ENCODE assay signal across 11 cellular contexts in the genomic region with DNA sequence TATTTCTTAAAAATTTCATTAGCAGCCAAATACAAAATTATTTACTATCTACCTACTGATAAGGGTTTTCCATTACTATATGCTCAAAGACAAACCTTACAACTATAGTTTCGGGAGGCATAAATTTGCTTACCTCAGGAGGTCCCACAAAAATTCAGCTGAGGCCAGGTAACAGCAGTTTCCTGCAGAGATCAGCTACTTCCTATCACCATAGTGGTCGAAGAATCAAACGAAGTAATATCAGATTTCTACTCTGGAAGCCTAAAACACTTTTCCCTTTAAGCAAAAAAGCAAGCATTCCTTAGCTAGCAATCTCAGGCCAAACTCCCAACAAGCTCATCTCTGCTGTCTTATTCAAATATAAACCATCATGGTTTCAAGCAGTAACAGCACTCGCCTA. TPM values are rescaled to one million over a fixed set of nuclear protein-coding genes. Genes with fewer than 3 reads are reported as not detected.
DNase-seq lines count a peak whose midpoint lies in the region; ATAC-seq, FAIRE-seq and TF ChIP-seq lines count a peak whose summit lies in the region.
"Had no signal": no experiment of that assay in that cellular context is flagged by ENCODE, and none has a peak within 500 bp of the region (broad histone marks: within the 10 kb centered on the region; RNA-seq: fewer than 3 reads in every experiment).

No MANE protein-coding gene starts in this region.

- no peak for FAIRE-seq in K562 (lab: Jason Lieb, UNC)

- DNase-seq in heart right ventricle (no peak), left ventricle myocardium superior (no peak), K562 (ENCODE audit: extremely low read depth in 1 of 4, low spot score in 3 of 4) (no peak), memory B cell (ENCODE audit: low spot score in 2 of 2) (no peak), vagina (ENCODE audit: extremely low spot score in 2 of 2) (no peak), left lobe of liver (ENCODE audit: low spot score) (no peak)
- DNase-seq: activated CD4-positive, alpha-beta T cell treated with anti-CD3 and anti-CD28 coated beads for 1 hour; DMS79; retina had no signal

- H3K9me3 Mint-ChIP-seq in memory B cell = no peaks in the 10 kb centered on the region

- peaks cover 7% of the 10 kb centered on the region for H3K36me3 Mint-ChIP-seq in memory B cell

- POLR2A ChIA-PET in K562 (lab: Yijun Ruan, JAX) = interaction anchor here (0.9 to 3.0 kb wide), 6 partner anchors 9 to 35 kb away, joined by 3 to 16 read pairs (median 6); no protein-coding TSS in a partner anchor

- no peak for TF ChIP-seq EP300 in K562 (IDR thresholded peaks at IDR 0.05; ENCODE audit: low read length)

- H3K4me3 Mint-ChIP-seq in memory B cell = peak overlapping the region; percentile 62

- TF ChIP-seq CTCF in heart right ventricle (IDR thresholded peaks at IDR 0.05) (no peak), K562 (IDR thresholded peaks at IDR 0.05 in 2 of 3, conservative IDR thresholded peaks at IDR 0.05 in 1 of 3; ENCODE audit: insufficient read depth in 2 of 3, low read depth in 1 of 3, low read length in 3 of 3) (no peak), vagina (IDR thresholded peaks at IDR 0.05) (no peak)

- H3K36me3 ChIP-seq in heart right ventricle = peaks cover 0 to 5% (median 0%) of the 10 kb centered on the region in 9 donors
- peaks cover 54% of the 10 kb centered on the region for H3K36me3 ChIP-seq in K562 (ENCODE audit: control insufficient read depth, insufficient read depth, low read length)
- H3K36me3 ChIP-seq in vagina = no peaks in the 10 kb centered on the region

- peaks cover 2% of the 10 kb centered on the region for H3K9me1 ChIP-seq in K562 (ENCODE audit: control insufficient read depth, insufficient read depth, low read length)

- CTCF ChIA-PET in K562 (lab: Yijun Ruan, JAX; ENCODE audit: low intra/inter-chr PET ratio) = no interaction called here

- in situ Hi-C loops in K562 (cut with MboI) = no loop called here

- peak overlapping the region; percentile 5 for H3K27ac Mint-ChIP-seq in memory B cell

- H3K27ac ChIP-seq in heart right ventricle (peak overlapping the region in 4 of 10 donors; percentile 4 to 96 (median 10)), K562 (ENCODE audit: extremely low read depth, low read depth, low read length) (peak overlapping the region; percentile 61), vagina (peak overlapping the region; percentile 27)

- TF ChIP-seq POLR2A in K562 (conservative IDR thresholded peaks at IDR 0.05) = no peak
- no peak for TF ChIP-seq POLR2A in vagina (IDR thresholded peaks at IDR 0.05)

- peak overlapping the region; percentile 93 for H3K4me2 ChIP-seq in K562 (ENCODE audit: insufficient read depth, low read length)

- H3K9ac ChIP-seq in K562 (ENCODE audit: insufficient read depth in 1 of 2, low read depth in 2 of 2, low read length in 2 of 2) = peak overlapping the region; percentile 49 to 78; a peak in 2 of 4 replicates

- H3K4me1 ChIP-seq in heart right ventricle = peaks cover 12 to 59% (median 53%) of the 10 kb centered on the region in 9 donors
- H3K4me1 ChIP-seq in K562 (replicated peaks in 1 of 2; ENCODE audit: control insufficient read depth in 2 of 2, insufficient read depth in 2 of 2, low read length in 2 of 2) = peaks cover 10 to 15% of the 10 kb centered on the region in 2 experiments; a peak in 4 of 5 replicates
- H3K4me1 ChIP-seq in vagina = peaks cover 55% of the 10 kb centered on the region

- ATAC-seq in heart right ventricle (no peak), left ventricle myocardium superior (no peak), K562 (no peak), memory B cell (ENCODE audit: low read depth) (no peak), HG02763 (IDR thresholded peaks at IDR 0.05; ENCODE audit: unreplicated experiment) (no peak), left lobe of liver (no peak), HG03469 (IDR thresholded peaks at IDR 0.05; ENCODE audit: unreplicated experiment) (no peak)

- H3K4me1 Mint-ChIP-seq in memory B cell = peaks cover 32% of the 10 kb centered on the region

- H3K79me2 ChIP-seq in K562 (ENCODE audit: control insufficient read depth, insufficient read depth, low read length) = peaks cover 85% of the 10 kb centered on the region

- intact Hi-C loops in heart right ventricle (cut with DNase I) (no loop called here), left ventricle myocardium superior (cut with micrococcal nuclease) (no loop called here), K562 (cut with micrococcal nuclease) (no loop called here), vagina (cut with DNase I) (no loop called here)

- no TSS peak for BruUV-seq in K562 (replicated peaks; lab: Mats Ljungman, UMichigan)

- H4K20me1 ChIP-seq in K562 (replicated peaks; ENCODE audit: control insufficient read depth, insufficient read depth, low read length) = peaks cover 37% of the 10 kb centered on the region

- no peaks in the 10 kb centered on the region for H3K9me3 ChIP-seq in heart right ventricle
- H3K9me3 ChIP-seq in K562 (replicated peaks; ENCODE audit: control insufficient read depth, insufficient read depth, low read depth, low read length) = no peaks in the 10 kb centered on the region
- no peaks in the 10 kb centered on the region for H3K9me3 ChIP-seq in vagina

- H3K27me3 ChIP-seq in heart right ventricle = no peaks in the 10 kb centered on the region
- H3K27me3 ChIP-seq in K562 (ENCODE audit: control insufficient read depth in 2 of 2, insufficient read depth in 2 of 2, low read length in 2 of 2) = no peaks in the 10 kb centered on the region
- H3K27me3 ChIP-seq in vagina = no peaks in the 10 kb centered on the region

- H3K4me3 ChIP-seq in heart right ventricle (peak overlapping the region in 6 of 10 donors; percentile 0 to 98 (median 6)), K562 (peak overlapping the region; percentile 52), vagina (peak overlapping the region; percentile 21 to 75)

- TF ChIP-seq RAD21 in K562 (CRISPR knock-in tag; conservative IDR thresholded peaks at IDR 0.05 in 1 of 2, IDR thresholded peaks at IDR 0.05 in 1 of 2) = no peak

- 26 to 35% methylated on average over 4 of the region's 4 CpGs for WGBS in heart right ventricle, 2 donors
- WGBS in K562 (ENCODE audit: insufficient coverage, low coverage, missing lambda C conversion rate) = 5% methylated on average over 4 of the region's 4 CpGs

- H2AFZ ChIP-seq in K562 (ENCODE audit: low read depth, low read length) = no peak overlapping the region

- no peaks in the 10 kb centered on the region for H3K27me3 Mint-ChIP-seq in memory B cell

TF ChIP-seq in K562, 482 proteins besides CTCF, POLR2A, EP300 and RAD21:
- no peak for TF ChIP-seq GABPB1 (CRISPR knock-in tag; IDR thresholded peaks at IDR 0.05)
- peak in 1 of 2 experiments; percentile 49; a peak in 1 of 4 replicates for TF ChIP-seq SIN3A (IDR thresholded peaks at IDR 0.05; ENCODE audit: borderline replicate concordance in 2 of 2, control insufficient read depth in 1 of 2, low read depth in 2 of 2, low read length in 2 of 2)

RNA-seq across cellular contexts. Expression of a gene that starts 3.1 kb away (rescaled TPM):
- 100 to 1,000 TPM; 167 to 233 (median 191) TPM for total RNA-seq in heart right ventricle
- 100 to 1,000 TPM in 1 of 2 donors, 10 to 100 TPM in 1; 98.5 to 102 TPM for polyA plus RNA-seq in heart right ventricle
- total RNA-seq in left ventricle myocardium superior = 173 TPM
- 200 and 559 TPM in 2 replicates for total RNA-seq in K562 (2011; cell fraction: chromatin; rRNA removed; ENCODE audit: low replicate concordance)
- total RNA-seq in K562 (2011; cell fraction: nucleolus; rRNA removed) = 89.9 and 105 TPM in 2 replicates
- total RNA-seq in K562 (2011; cell fraction: nucleoplasm; rRNA removed) = 185 and 193 TPM in 2 replicates
- total RNA-seq in K562 (2014; rRNA removed) = 217 and 237 TPM in 2 replicates
- 179 and 210 TPM in 2 replicates for total RNA-seq in K562 (2014; rRNA removed; fragmentation: Illumina TruSeq; extraction: Trizol)
- 145 and 153 TPM in 2 replicates for total RNA-seq in K562 (2015; rRNA removed; fragmentation: Illumina TruSeq; extraction: Trizol)
- 167 and 180 TPM in 2 replicates for total RNA-seq in K562 (2021)
- polyA plus RNA-seq in K562 (2011; rRNA removed) = 145 and 176 TPM in 2 replicates
- 72.7 and 90.0 TPM in 2 replicates for polyA plus RNA-seq in K562 (2011; cell fraction: cytosol; rRNA removed)
- polyA plus RNA-seq in K562 (2011; cell fraction: nucleus; rRNA removed) = 166 and 223 TPM in 2 replicates
- polyA plus RNA-seq in K562 (2012) = 103 and 135 TPM in 2 replicates
- polyA plus RNA-seq in K562 (2014; fragmentation: Illumina TruSeq; extraction: Trizol) = 154 and 184 TPM in 2 replicates
- 10 to 100 TPM; 34.1 to 50.7 TPM for polyA plus RNA-seq in K562 (2014; fragmentation: Nextera tagmentation; extraction: Ambion mirVana)
- polyA plus RNA-seq in K562 (2014; rRNA removed) = 221 and 244 TPM in 2 replicates
- 207 and 232 TPM in 2 replicates for polyA minus RNA-seq in K562 (2011; rRNA and poly(A)+ RNA removed)
- polyA minus RNA-seq in K562 (2011; cell fraction: cytosol; rRNA and poly(A)+ RNA removed) = 66.1 and 67.2 TPM in 2 replicates
- 76.3 and 166 TPM in 2 replicates for polyA minus RNA-seq in K562 (2011; cell fraction: nucleus; rRNA and poly(A)+ RNA removed)
- total RNA-seq in vagina = 108 TPM
- total RNA-seq in left lobe of liver = 42.2 TPM

RNA-seq across cellular contexts. Expression of a gene that starts 59.8 kb away (rescaled TPM):
- 1 to 10 TPM in 3 of 10 donors, under 1 TPM in 6, not detected in 1; 0.39 to 2.8 (median 0.80) TPM for total RNA-seq in heart right ventricle
- 10 to 100 TPM in 1 of 2 donors, 1 to 10 TPM in 1; 1.6 to 14.2 TPM for polyA plus RNA-seq in heart right ventricle
- 0.99 TPM for total RNA-seq in left ventricle myocardium superior
- 3.2 and 7.8 TPM in 2 replicates for total RNA-seq in K562 (2011; cell fraction: chromatin; rRNA removed; ENCODE audit: low replicate concordance)
- total RNA-seq in K562 (2011; cell fraction: nucleolus; rRNA removed) = 13.6 and 14.7 TPM in 2 replicates
- 5.4 and 5.7 TPM in 2 replicates for total RNA-seq in K562 (2011; cell fraction: nucleoplasm; rRNA removed)
- total RNA-seq in K562 (2014; rRNA removed) = 14.8 and 26.2 TPM in 2 replicates
- total RNA-seq in K562 (2014; rRNA removed; fragmentation: Illumina TruSeq; extraction: Trizol) = 0.70 and 0.76 TPM in 2 replicates
- total RNA-seq in K562 (2015; rRNA removed; fragmentation: Illumina TruSeq; extraction: Trizol) = 5.7 and 6.3 TPM in 2 replicates
- total RNA-seq in K562 (2021) = 42.4 and 43.2 TPM in 2 replicates
- polyA plus RNA-seq in K562 (2011; rRNA removed) = 4.7 and 4.9 TPM in 2 replicates
- polyA plus RNA-seq in K562 (2011; cell fraction: cytosol; rRNA removed) = 19.3 and 101 TPM in 2 replicates
- polyA plus RNA-seq in K562 (2011; cell fraction: nucleus; rRNA removed) = 10.5 and 21.0 TPM in 2 replicates
- polyA plus RNA-seq in K562 (2012) = 26.8 and 31.0 TPM in 2 replicates
- 4.0 and 24.8 TPM in 2 replicates for polyA plus RNA-seq in K562 (2014; fragmentation: Illumina TruSeq; extraction: Trizol)
- under 1 TPM; 0.43 to 0.87 TPM for polyA plus RNA-seq in K562 (2014; fragmentation: Nextera tagmentation; extraction: Ambion mirVana)
- polyA plus RNA-seq in K562 (2014; rRNA removed) = 33.6 and 37.8 TPM in 2 replicates
- 0.84 and 1.1 TPM in 2 replicates for polyA minus RNA-seq in K562 (2011; rRNA and poly(A)+ RNA removed)
- 14.8 and 27.2 TPM in 2 replicates for polyA minus RNA-seq in K562 (2011; cell fraction: cytosol; rRNA and poly(A)+ RNA removed)
- polyA minus RNA-seq in K562 (2011; cell fraction: nucleus; rRNA and poly(A)+ RNA removed) = 11.8 and 14.1 TPM in 2 replicates
- total RNA-seq in vagina = 43.5 TPM
- 1.3 TPM for total RNA-seq in left lobe of liver
